3 cellular contexts compared by ENCODE assay signal in genomic region chr2:132670104-132670960, GRCh38.
TF ChIP-seq lines count a peak whose summit lies in the region.

TSS of gene LYPD1 (minus strand) at chr2:132670205. CDS start at chr2:132669932, 273 bp downstream.

TF ChIP-seq in A549, 52 proteins besides CTCF, POLR2A, EP300 and RAD21 (continues in another document):
- TF ChIP-seq USF2 (IDR thresholded peaks at IDR 0.05) (peak; percentile 78), NR3C1 (IDR thresholded peaks at IDR 0.05) (no peak), E2F6 (IDR thresholded peaks at IDR 0.05; ENCODE audit: borderline replicate concordance, low read depth) (0 out of 2 replicates have a peak, but pooled peaks have one; percentile 34), ATOH8 (CRISPR knock-in tag; IDR thresholded peaks at IDR 0.05; ENCODE audit: low read depth) (no peak), CHD2 (IDR thresholded peaks at IDR 0.05; ENCODE audit: low read length, partially characterized antibody) (no peak), MAX (IDR thresholded peaks at IDR 0.05) (peak; percentile 25; the same call in 1 of the 2 replicates), RCOR1 (IDR thresholded peaks at IDR 0.05; ENCODE audit: low read depth, low read length) (no peak), ZSCAN20 (CRISPR knock-in tag; IDR thresholded peaks at IDR 0.05) (no peak), SMC3 (IDR thresholded peaks at IDR 0.05) (0 out of 3 replicates have a peak, but pooled peaks have one; percentile 2), RFX5 (IDR thresholded peaks at IDR 0.05) (no peak), REST (IDR thresholded peaks at IDR 0.05) (no peak), ZC3H11A (IDR thresholded peaks at IDR 0.05) (no peak), CBX8 (IDR thresholded peaks at IDR 0.05) (no peak), RNF2 (IDR thresholded peaks at IDR 0.05; ENCODE audit: borderline replicate concordance, low read depth) (no peak), RARB (CRISPR knock-in tag; IDR thresholded peaks at IDR 0.05) (no peak)

TF ChIP-seq in IMR-90, 13 proteins besides CTCF, POLR2A, EP300 and RAD21:
- TF ChIP-seq USF2 (IDR thresholded peaks at IDR 0.05; ENCODE audit: low read depth, low read length): peak; percentile 85
- peak; percentile 14 for TF ChIP-seq RCOR1 (IDR thresholded peaks at IDR 0.05; ENCODE audit: insufficient replicate concordance, low read length)
- TF ChIP-seq NFE2L2 (IDR thresholded peaks at IDR 0.05; ENCODE audit: low read depth, low read length): no peak
- TF ChIP-seq BHLHE40 (IDR thresholded peaks at IDR 0.05; ENCODE audit: low read depth, low read length): 0 out of 2 replicates have a peak, but pooled peaks have one; percentile 21

TF ChIP-seq in liver, 16 proteins besides CTCF, POLR2A, EP300 and RAD21:
- no peak for TF ChIP-seq JUND (IDR thresholded peaks at IDR 0.05)
- TF ChIP-seq REST (IDR thresholded peaks at IDR 0.05): no peak
- no peak for TF ChIP-seq HNF4A (conservative IDR thresholded peaks at IDR 0.05)
- no peak for TF ChIP-seq FOXA2 (IDR thresholded peaks at IDR 0.05)
- TF ChIP-seq GABPA (IDR thresholded peaks at IDR 0.05 in 1 of 2, conservative IDR thresholded peaks at IDR 0.05 in 1 of 2): no peak
- TF ChIP-seq ZBTB33 (IDR thresholded peaks at IDR 0.05): no peak
- no peak for TF ChIP-seq TAF1 (conservative IDR thresholded peaks at IDR 0.05)
- TF ChIP-seq EGR1 (IDR thresholded peaks at IDR 0.05; ENCODE audit: low read depth in 2 of 2): no peak
- TF ChIP-seq NR2F2 (IDR thresholded peaks at IDR 0.05): no peak
- no peak for TF ChIP-seq FOXA1 (IDR thresholded peaks at IDR 0.05)
- TF ChIP-seq HNF4G (IDR thresholded peaks at IDR 0.05): no peak
- TF ChIP-seq SP1 (IDR thresholded peaks at IDR 0.05): no peak
- no peak for TF ChIP-seq YY1 (IDR thresholded peaks at IDR 0.05)
- TF ChIP-seq RXRA (IDR thresholded peaks at IDR 0.05): no peak
- no peak for TF ChIP-seq ATF3 (IDR thresholded peaks at IDR 0.05)
- no peak for TF ChIP-seq MAX (IDR thresholded peaks at IDR 0.05)
